ENCODE assay signal across 2 cellular contexts in genomic region chr16:11779074-11779473, GRCh38.
TF ChIP-seq lines count a peak whose summit lies in the region.

No MANE protein-coding gene starts in this region.

TF ChIP-seq in IMR-90, 13 proteins besides CTCF, POLR2A, EP300 and RAD21:
- no peak for TF ChIP-seq BHLHE40 (IDR thresholded peaks at IDR 0.05; ENCODE audit: low read depth, low read length)
- TF ChIP-seq MXI1 (IDR thresholded peaks at IDR 0.05; ENCODE audit: borderline replicate concordance, low read depth, low read length) = no peak
- TF ChIP-seq MAZ (IDR thresholded peaks at IDR 0.05; ENCODE audit: borderline replicate concordance, low read depth, low read length) = no peak
- peak; percentile 87 for TF ChIP-seq MAFK (IDR thresholded peaks at IDR 0.05; ENCODE audit: low read depth, low read length)
- TF ChIP-seq FOS (IDR thresholded peaks at IDR 0.05; ENCODE audit: low read depth, low read length) = no peak

TF ChIP-seq in GM12878, 131 proteins besides CTCF, POLR2A, EP300 and RAD21:
- no peak for TF ChIP-seq RCOR1 (conservative IDR thresholded peaks at IDR 0.05; ENCODE audit: low read depth, low read length)
- TF ChIP-seq MLLT1 (IDR thresholded peaks at IDR 0.05) = peak; percentile 52; the same call in 1 of the 2 replicates
- TF ChIP-seq SMC3 (IDR thresholded peaks at IDR 0.05; ENCODE audit: borderline replicate concordance, low read length) = no peak
- no peak for TF ChIP-seq EED (IDR thresholded peaks at IDR 0.05; ENCODE audit: low read depth)
- no peak for TF ChIP-seq IRF3 (IDR thresholded peaks at IDR 0.05)
- TF ChIP-seq, protein P1, sequence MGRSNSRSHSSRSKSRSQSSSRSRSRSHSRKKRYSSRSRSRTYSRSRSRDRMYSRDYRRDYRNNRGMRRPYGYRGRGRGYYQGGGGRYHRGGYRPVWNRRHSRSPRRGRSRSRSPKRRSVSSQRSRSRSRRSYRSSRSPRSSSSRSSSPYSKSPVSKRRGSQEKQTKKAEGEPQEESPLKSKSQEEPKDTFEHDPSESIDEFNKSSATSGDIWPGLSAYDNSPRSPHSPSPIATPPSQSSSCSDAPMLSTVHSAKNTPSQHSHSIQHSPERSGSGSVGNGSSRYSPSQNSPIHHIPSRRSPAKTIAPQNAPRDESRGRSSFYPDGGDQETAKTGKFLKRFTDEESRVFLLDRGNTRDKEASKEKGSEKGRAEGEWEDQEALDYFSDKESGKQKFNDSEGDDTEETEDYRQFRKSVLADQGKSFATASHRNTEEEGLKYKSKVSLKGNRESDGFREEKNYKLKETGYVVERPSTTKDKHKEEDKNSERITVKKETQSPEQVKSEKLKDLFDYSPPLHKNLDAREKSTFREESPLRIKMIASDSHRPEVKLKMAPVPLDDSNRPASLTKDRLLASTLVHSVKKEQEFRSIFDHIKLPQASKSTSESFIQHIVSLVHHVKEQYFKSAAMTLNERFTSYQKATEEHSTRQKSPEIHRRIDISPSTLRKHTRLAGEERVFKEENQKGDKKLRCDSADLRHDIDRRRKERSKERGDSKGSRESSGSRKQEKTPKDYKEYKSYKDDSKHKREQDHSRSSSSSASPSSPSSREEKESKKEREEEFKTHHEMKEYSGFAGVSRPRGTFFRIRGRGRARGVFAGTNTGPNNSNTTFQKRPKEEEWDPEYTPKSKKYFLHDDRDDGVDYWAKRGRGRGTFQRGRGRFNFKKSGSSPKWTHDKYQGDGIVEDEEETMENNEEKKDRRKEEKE (IDR thresholded peaks at IDR 0.05) = no peak
- no peak for TF ChIP-seq CHD1 (IDR thresholded peaks at IDR 0.05; ENCODE audit: low read depth, low read length)
- TF ChIP-seq ZNF274 (IDR thresholded peaks at IDR 0.05; ENCODE audit: insufficient read depth, insufficient read length) = no peak
